25 cellular contexts compared by ENCODE assay signal in the genomic region with DNA sequence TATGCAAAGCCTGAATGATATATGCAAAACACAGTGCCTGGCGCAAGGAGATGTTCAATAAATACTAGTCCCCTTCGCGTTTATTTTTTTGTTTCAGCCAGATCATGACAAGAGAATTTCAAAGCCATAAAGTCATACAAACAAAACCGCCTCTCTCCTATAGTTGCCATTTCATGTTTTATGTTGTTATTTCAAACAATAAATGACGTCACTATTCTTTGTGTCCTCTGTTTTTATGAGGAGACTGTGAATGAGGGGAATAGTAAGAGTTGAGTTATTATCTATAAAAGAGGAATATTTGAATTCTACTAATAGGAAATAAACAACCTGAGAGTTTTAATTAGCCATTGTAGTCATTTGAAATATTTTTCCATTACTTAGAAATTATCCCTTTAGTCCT.
DNase-seq lines count a peak whose midpoint lies in the region; ATAC-seq and TF ChIP-seq lines count a peak whose summit lies in the region.
"Had no signal": no experiment of that assay in that cellular context is flagged by ENCODE, and none has a peak within 500 bp of the region (broad histone marks: within the 10 kb centered on the region; RNA-seq: fewer than 3 reads in every experiment).

No MANE protein-coding gene starts in this region.

- no peaks in the 10 kb centered on the region for H3K9me3 ChIP-seq in skeletal muscle satellite cell (replicated peaks; ENCODE audit: low read length)
- H3K9me3 ChIP-seq: BLaER1 treated with 17β-estradiol and CSF1 and Interleukin-3, amounts not matched to agents 10 nM and 100 nM; HAP-1; MG63 had no signal

- no peaks in the 10 kb centered on the region for H3K36me3 ChIP-seq in brain microvascular endothelial cell (replicated peaks)
- H3K36me3 ChIP-seq in skeletal muscle satellite cell (ENCODE audit: insufficient read depth, low read length), result no peaks in the 10 kb centered on the region
- H3K36me3 ChIP-seq: BLaER1 treated with 17β-estradiol and CSF1 and Interleukin-3, amounts not matched to agents 10 nM and 100 nM; HAP-1; MG63 had no signal

- H3K4me2 ChIP-seq in skeletal muscle satellite cell (ENCODE audit: low read length), result peak overlapping the region; percentile 40
- H3K4me2 ChIP-seq: BLaER1 treated with 17β-estradiol and CSF1 and Interleukin-3, amounts not matched to agents 10 nM and 100 nM had no signal

- no peaks in the 10 kb centered on the region for H3K27me3 ChIP-seq in brain microvascular endothelial cell (replicated peaks)
- H3K27me3 ChIP-seq in skeletal muscle satellite cell (ENCODE audit: control insufficient read depth, insufficient read depth, low read length), result no peaks in the 10 kb centered on the region
- H3K27me3 ChIP-seq: BLaER1 treated with 17β-estradiol and CSF1 and Interleukin-3, amounts not matched to agents 10 nM and 100 nM; MG63 had no signal

- H3K4me3 ChIP-seq in brain microvascular endothelial cell (ENCODE audit: low read depth, low read length) (no peak overlapping the region), skeletal muscle satellite cell (ENCODE audit: low read length) (no peak overlapping the region)
- H3K4me3 ChIP-seq: BLaER1 treated with 17β-estradiol and CSF1 and Interleukin-3, amounts not matched to agents 10 nM and 100 nM; GM23248; HAP-1; MG63 had no signal

- H3K9ac ChIP-seq in skeletal muscle satellite cell (ENCODE audit: low read depth, low read length), result peak overlapping the region; percentile 39
- H3K9ac ChIP-seq: BLaER1 treated with 17β-estradiol and CSF1 and Interleukin-3, amounts not matched to agents 10 nM and 100 nM; GM23248 had no signal

- peak overlapping the region; percentile 9 for H3K27ac ChIP-seq in brain microvascular endothelial cell
- H3K27ac ChIP-seq: BLaER1 treated with 17β-estradiol and CSF1 and Interleukin-3, amounts not matched to agents 10 nM and 100 nM; GM23248 had no signal

- peaks cover 36% of the 10 kb centered on the region for H3K4me1 ChIP-seq in skeletal muscle satellite cell (ENCODE audit: control insufficient read depth, insufficient read depth, low read length)

- TF ChIP-seq CTCF in brain microvascular endothelial cell (IDR thresholded peaks at IDR 0.05; ENCODE audit: low read depth, low read length, missing control alignments), result no peak

- in situ Hi-C loops in brain microvascular endothelial cell (cut with HindIII; ENCODE audit: low pct_ligation_motif_present, low sequenced_read_pairs), result no loop called here

- DNase-seq in ELR (ENCODE audit: low read depth), result peak; percentile 26
- DNase-seq in NCI-H460 (ENCODE audit: extremely low read depth, low read depth), result peak; percentile 7
- DNase-seq in brain microvascular endothelial cell, result peak; percentile 21
- no peak for DNase-seq in cerebellar cortex (ENCODE audit: low spot score)
- DNase-seq: ACHN; Calu3; CD4-positive, alpha-beta memory T cell; DMS153; GM23248; Kasumi-1; MG63; NCI-H1048; NCI-H1417 treated with DMSO at 0.1 percent for 48 hours; NCI-H187 treated with DMSO at 0.1 percent for 48 hours; NCI-H510A; NCI-H774; NK-92 treated with Interleukin-12 subunit alpha and Interleukin-12 subunit beta, amount 100 ng/mL, for 24 hours; SIG-M5 had no signal

- ATAC-seq in GM18861 (IDR thresholded peaks at IDR 0.05; ENCODE audit: unreplicated experiment), result no peak
- no peak for ATAC-seq in GM21723 (IDR thresholded peaks at IDR 0.05; ENCODE audit: unreplicated experiment)
- ATAC-seq: Panc1, SK-N-SH treated with all-trans-retinoic acid at 6 μM for 48 hours had no signal
